20 cellular contexts compared by ENCODE assay signal in the genomic region with DNA sequence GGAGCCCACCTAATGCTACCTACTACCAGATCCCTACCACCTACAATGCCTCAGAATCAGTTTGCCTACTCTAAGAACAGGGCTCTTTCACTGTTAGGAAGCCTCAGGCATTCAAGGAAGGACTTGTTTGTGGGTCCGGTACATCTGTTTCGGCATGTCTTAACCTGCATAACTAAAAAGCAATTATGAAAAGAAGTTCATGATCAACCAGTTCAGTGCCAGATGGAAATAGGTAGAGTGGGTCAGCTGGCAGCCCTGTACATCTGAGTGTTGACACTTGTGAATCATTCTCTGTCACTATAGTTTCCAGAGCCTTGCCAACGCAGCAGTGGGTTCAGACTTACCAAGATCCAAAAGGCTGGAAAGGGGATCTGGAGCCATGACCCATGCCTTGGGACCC. TPM values are rescaled to one million over a fixed set of nuclear protein-coding genes. Genes with fewer than 3 reads are reported as not detected.
DNase-seq lines count a peak whose midpoint lies in the region; ATAC-seq and TF ChIP-seq lines count a peak whose summit lies in the region.
"Had no signal": no experiment of that assay in that cellular context is flagged by ENCODE, and none has a peak within 500 bp of the region (broad histone marks: within the 10 kb centered on the region; RNA-seq: fewer than 3 reads in every experiment).

No MANE protein-coding gene starts in this region.

- peaks cover 3% of the 10 kb centered on the region for H3K79me1 ChIP-seq in trophoblast cell (ENCODE audit: low read length)

- no peak overlapping the region for H3K14ac ChIP-seq in trophoblast cell (ENCODE audit: low read length)

- no peak overlapping the region for H2BK12ac ChIP-seq in trophoblast cell (ENCODE audit: low read length)

- H2AFZ ChIP-seq in trophoblast cell (ENCODE audit: insufficient read depth, low read length, poor library complexity): no peak overlapping the region

- H3K23ac ChIP-seq in trophoblast cell (ENCODE audit: low read length): no peak overlapping the region

- intact Hi-C loops in cardiac septum (cut with DNase I): no loop called here
- intact Hi-C loops in prostate gland (cut with DNase I): no loop called here

- DNase-seq in cardiac muscle cell (ENCODE audit: low read depth in 1 of 2, low spot score in 1 of 2): no peak
- no peak for DNase-seq in cardiac septum (ENCODE audit: low spot score)
- DNase-seq in RWPE1 (ENCODE audit: low spot score): peak; percentile 61
- peak; percentile 29 for DNase-seq in prostate gland (ENCODE audit: low spot score)
- no peak for DNase-seq in Ammon's horn (ENCODE audit: low spot score)
- no peak for DNase-seq in trophoblast cell
- DNase-seq: DMS153, HFFc6, NCI-H1436 treated with DMSO at 0.1 percent for 48 hours, NCI-H2081, NCI-H345, NCI-H69, OCI-M1, RPMI8226, SJCRH30 had no signal

- H2BK120ac ChIP-seq in trophoblast cell (ENCODE audit: insufficient read depth, low read length, poor library complexity): no peak overlapping the region

- TF ChIP-seq POLR2A in prostate gland (IDR thresholded peaks at IDR 0.05): no peak

- ATAC-seq in esophagus mucosa (peak; percentile 89), HG03460 (IDR thresholded peaks at IDR 0.05; ENCODE audit: unreplicated experiment) (no peak)

- no peak overlapping the region for H4K91ac ChIP-seq in trophoblast cell (ENCODE audit: low read depth, low read length)

- CTCF ChIA-PET in RWPE1 (lab: Yijun Ruan, JAX): no interaction called here

- POLR2A ChIA-PET in RWPE1 (lab: Yijun Ruan, JAX; ENCODE audit: low non-redundant PET): no interaction called here

- H3K4me1 ChIP-seq in cardiac muscle cell (ENCODE audit: low read depth) (peaks cover 15% of the 10 kb centered on the region), prostate gland (replicated peaks) (no peaks in the 10 kb centered on the region), trophoblast cell (ENCODE audit: control insufficient read depth in 1 of 2, insufficient read depth in 2 of 2, low read length in 2 of 2) (peaks cover 0 to 2% of the 10 kb centered on the region in 2 experiments)
- H3K4me1 ChIP-seq: SJCRH30 had no signal

- H3K27me3 ChIP-seq in cardiac muscle cell (no peaks in the 10 kb centered on the region), prostate gland (replicated peaks; ENCODE audit: insufficient read depth) (no peaks in the 10 kb centered on the region), trophoblast cell (ENCODE audit: insufficient read depth, low read length) (no peaks in the 10 kb centered on the region)
- H3K27me3 ChIP-seq: SJCRH30 had no signal

- H3K4me2 ChIP-seq in trophoblast cell (ENCODE audit: low read length): no peak overlapping the region

- peak overlapping the region; percentile 85 for H3K27ac ChIP-seq in cardiac muscle cell
- peak overlapping the region; percentile 44; the same call in 1 of the 2 replicates for H3K27ac ChIP-seq in RWPE1
- peak overlapping the region in 1 of 2 donors; percentile 43 for H3K27ac ChIP-seq in prostate gland
- H3K27ac ChIP-seq in trophoblast cell (ENCODE audit: low read depth, low read length): no peak overlapping the region
- H3K27ac ChIP-seq: C4-2B, SJCRH30 had no signal

- H3K36me3 ChIP-seq in cardiac muscle cell: no peaks in the 10 kb centered on the region
- no peaks in the 10 kb centered on the region for H3K36me3 ChIP-seq in prostate gland
- no peaks in the 10 kb centered on the region for H3K36me3 ChIP-seq in trophoblast cell (ENCODE audit: control insufficient read depth in 1 of 2, insufficient read depth in 2 of 2, low read length in 2 of 2)
- H3K36me3 ChIP-seq: SJCRH30 had no signal

- no peak overlapping the region for H3K4ac ChIP-seq in trophoblast cell (ENCODE audit: low read depth, low read length)

- no peak overlapping the region for H3K4me3 ChIP-seq in cardiac muscle cell
- no peak overlapping the region for H3K4me3 ChIP-seq in prostate gland
- H3K4me3 ChIP-seq in trophoblast cell (ENCODE audit: low read depth, low read length): no peak overlapping the region
- H3K4me3 ChIP-seq: SJCRH30 had no signal

- no peak overlapping the region for H2AK5ac ChIP-seq in trophoblast cell (ENCODE audit: low read length)

- H3K9me3 ChIP-seq in cardiac muscle cell (ENCODE audit: low read depth) (no peaks in the 10 kb centered on the region), prostate gland (no peaks in the 10 kb centered on the region), trophoblast cell (ENCODE audit: insufficient read depth, low read depth, low read length) (no peaks in the 10 kb centered on the region)
- H3K9me3 ChIP-seq: SJCRH30 had no signal

- no peak for TF ChIP-seq CTCF in cardiac muscle cell (IDR thresholded peaks at IDR 0.05; ENCODE audit: low read depth, low read length)
- no peak for TF ChIP-seq CTCF in RWPE1 (conservative IDR thresholded peaks at IDR 0.05; ENCODE audit: low read depth)
- no peak for TF ChIP-seq CTCF in prostate gland (IDR thresholded peaks at IDR 0.05)

- no peaks in the 10 kb centered on the region for H3K79me2 ChIP-seq in trophoblast cell (ENCODE audit: control insufficient read depth, insufficient read depth, low read length, poor library complexity)

- no peak overlapping the region for H4K12ac ChIP-seq in trophoblast cell (ENCODE audit: low read depth, low read length)

- 58% methylated on average over 3 of the region's 3 CpGs for WGBS in prostate gland
- WGBS in trophoblast cell (ENCODE audit: extremely low coverage, insufficient coverage, insufficient read length): no CpG with 5 or more reads among the region's 3 CpGs

- no peak overlapping the region for H4K8ac ChIP-seq in trophoblast cell (ENCODE audit: low read depth, low read length)

- H2BK5ac ChIP-seq in trophoblast cell (ENCODE audit: low read depth, low read length, poor library complexity): no peak overlapping the region

- H3K18ac ChIP-seq in trophoblast cell (ENCODE audit: low read length): no peak overlapping the region

- H3K9ac ChIP-seq in trophoblast cell (ENCODE audit: low read length): no peak overlapping the region

RNA-seq across cellular contexts. Expression of a gene that starts 3.3 kb away (rescaled TPM):
- total RNA-seq in cardiac muscle cell: 55.5 and 107 TPM in 2 replicates
- 62.5 and 84.3 TPM in 2 replicates for polyA plus RNA-seq in cardiac muscle cell
- total RNA-seq in cardiac septum: 30.2 TPM
- total RNA-seq in esophagus mucosa: 16.5 TPM
- total RNA-seq in prostate gland: 10 to 100 TPM; 18.4 to 53.2 TPM
- polyA plus RNA-seq in trophoblast cell (2013): 12.1 and 12.5 TPM in 2 replicates

RNA-seq across cellular contexts. Expression of a gene that starts 33.2 kb away (rescaled TPM):
- total RNA-seq in cardiac muscle cell (not detected in 2 replicates), cardiac septum (not detected), esophagus mucosa (not detected), prostate gland (not detected)
- polyA plus RNA-seq in cardiac muscle cell: 0.43 TPM in 1 of 2 replicates, not detected in the other
- 0.04 and 0.12 TPM in 2 replicates for polyA plus RNA-seq in trophoblast cell (2013)
- total RNA-seq: A673, HT1080, SJCRH30 had no signal

RNA-seq across cellular contexts. Expression of a gene that starts 41.0 kb away (rescaled TPM):
- total RNA-seq in cardiac muscle cell: not detected in 2 replicates
- polyA plus RNA-seq in cardiac muscle cell: not detected in 2 replicates
- not detected for total RNA-seq in cardiac septum
- total RNA-seq in esophagus mucosa: not detected
- 10 to 100 TPM in 1 of 2 donors, not detected in 1; 11.2 TPM for total RNA-seq in prostate gland
- not detected in 2 replicates for polyA plus RNA-seq in trophoblast cell (2013)
- total RNA-seq: A673, HFFc6, SJCRH30 had no signal

Comparison
In these comparisons a context has a peak if more than half of its experiments do, and no peak if none do; other contexts are left out.
1. DNase-seq: peak in RWPE1 (single experiment) and prostate gland (single experiment); none in cardiac muscle cell (0 of 2), cardiac septum (single experiment), Ammon's horn (single experiment) and trophoblast cell (0 of 2).